Comparison of ENCODE assay signal across 29 cellular contexts in genomic region chr20:53116733-53117132, GRCh38.
"Had no signal": no experiment of that assay in that cellular context is flagged by ENCODE, and none has a peak within 500 bp of the region (broad histone marks: within the 10 kb centered on the region; RNA-seq: fewer than 3 reads in every experiment).

No MANE protein-coding gene starts in this region.

- H3K27ac Mint-ChIP-seq: stimulated activated effector memory CD8-positive, alpha-beta T cell treated with anti-CD3 and anti-CD28 coated beads, Interleukin-12 subunit alpha, Interleukin-12 subunit beta, amount 100 ng/mL, for 72 hours; stimulated activated memory B cell treated with anti-CD40 and anti-IgM and Interleukin-4, amounts not matched to agents 10 μg/mL and 1 μg/mL and 100 μg/mL, for 72 hours; stimulated activated naive B cell treated with anti-CD40 and anti-IgM and Interleukin-4, amounts not matched to agents 10 μg/mL and 1 μg/mL and 100 μg/mL, for 72 hours; stimulated activated naive CD8-positive, alpha-beta T cell treated with anti-CD3 and anti-CD28 coated beads, Interleukin-15, amount 100 ng/mL, for 72 hours; stimulated activated naive CD8-positive, alpha-beta T cell treated with anti-CD3 and anti-CD28 coated beads, Interleukin-15, Interleukin-2, amounts not matched to agents 100 ng/mL and 50 ng/mL, for 24 hours; type B pancreatic cell had no signal

- H3K36me3 Mint-ChIP-seq: stimulated activated effector memory CD8-positive, alpha-beta T cell treated with anti-CD3 and anti-CD28 coated beads, Interleukin-12 subunit alpha, Interleukin-12 subunit beta, amount 100 ng/mL, for 72 hours; stimulated activated memory B cell treated with anti-CD40 and anti-IgM and Interleukin-4, amounts not matched to agents 10 μg/mL and 1 μg/mL and 100 μg/mL, for 72 hours; stimulated activated naive B cell treated with anti-CD40 and anti-IgM and Interleukin-4, amounts not matched to agents 10 μg/mL and 1 μg/mL and 100 μg/mL, for 72 hours had no signal

- FAIRE-seq: urothelium cell line had no signal

- H3K9me3 ChIP-seq: stomach, suprapubic skin, testis, thoracic aorta, thyroid gland, tibial artery, tibial nerve, transverse colon, upper lobe of left lung, upper lobe of right lung, uterus, vagina had no signal

- H3K36me3 ChIP-seq: stomach, suprapubic skin, thoracic aorta, thyroid gland, tibial artery, tibial nerve, transverse colon, upper lobe of left lung, upper lobe of right lung, uterus, vagina had no signal

- H3K27ac ChIP-seq: stomach, suprapubic skin, testis, thoracic aorta, thyroid gland, tibial artery, tibial nerve, transverse colon, upper lobe of left lung, upper lobe of right lung, uterus, vagina had no signal

- H3K9me3 Mint-ChIP-seq: stimulated activated effector memory CD8-positive, alpha-beta T cell treated with anti-CD3 and anti-CD28 coated beads, Interleukin-12 subunit alpha, Interleukin-12 subunit beta, amount 100 ng/mL, for 72 hours; stimulated activated naive CD8-positive, alpha-beta T cell treated with anti-CD3 and anti-CD28 coated beads, Interleukin-15, Interleukin-2, amounts not matched to agents 100 ng/mL and 50 ng/mL, for 24 hours had no signal

- H3K4me3 Mint-ChIP-seq: stimulated activated effector memory CD8-positive, alpha-beta T cell treated with anti-CD3 and anti-CD28 coated beads, Interleukin-12 subunit alpha, Interleukin-12 subunit beta, amount 100 ng/mL, for 72 hours; stimulated activated memory B cell treated with anti-CD40 and anti-IgM and Interleukin-4, amounts not matched to agents 10 μg/mL and 1 μg/mL and 100 μg/mL, for 72 hours; stimulated activated naive B cell treated with anti-CD40 and anti-IgM and Interleukin-4, amounts not matched to agents 10 μg/mL and 1 μg/mL and 100 μg/mL, for 72 hours; stimulated activated naive CD8-positive, alpha-beta T cell treated with anti-CD3 and anti-CD28 coated beads, Interleukin-15, amount 100 ng/mL, for 72 hours; stimulated activated naive CD8-positive, alpha-beta T cell treated with anti-CD3 and anti-CD28 coated beads, Interleukin-15, Interleukin-2, amounts not matched to agents 100 ng/mL and 50 ng/mL, for 24 hours; type B pancreatic cell had no signal

- H3K4me1 ChIP-seq: stomach, suprapubic skin, testis, thyroid gland, tibial artery, transverse colon, upper lobe of left lung, upper lobe of right lung, uterus, vagina had no signal

- H3K27me3 Mint-ChIP-seq: type B pancreatic cell had no signal

- H3K4me1 Mint-ChIP-seq: stimulated activated effector memory CD8-positive, alpha-beta T cell treated with anti-CD3 and anti-CD28 coated beads, Interleukin-12 subunit alpha, Interleukin-12 subunit beta, amount 100 ng/mL, for 72 hours; stimulated activated memory B cell treated with anti-CD40 and anti-IgM and Interleukin-4, amounts not matched to agents 10 μg/mL and 1 μg/mL and 100 μg/mL, for 72 hours; stimulated activated naive B cell treated with anti-CD40 and anti-IgM and Interleukin-4, amounts not matched to agents 10 μg/mL and 1 μg/mL and 100 μg/mL, for 72 hours; stimulated activated naive CD8-positive, alpha-beta T cell treated with anti-CD3 and anti-CD28 coated beads, Interleukin-15, amount 100 ng/mL, for 72 hours had no signal

- H3K4me3 ChIP-seq: stomach, suprapubic skin, testis, thoracic aorta, thyroid gland, tibial artery, tibial nerve, transverse colon, upper lobe of left lung, upper lobe of right lung, uterus, vagina had no signal

- ATAC-seq: stimulated activated effector memory CD8-positive, alpha-beta T cell treated with anti-CD3 and anti-CD28 coated beads, Interleukin-12 subunit alpha, Interleukin-12 subunit beta, amount 100 ng/mL, for 72 hours; stimulated activated memory B cell treated with anti-CD40 and anti-IgM and Interleukin-4, amounts not matched to agents 10 μg/mL and 1 μg/mL and 100 μg/mL, for 72 hours; stimulated activated naive B cell treated with anti-CD40 and anti-IgM and Interleukin-4, amounts not matched to agents 10 μg/mL and 1 μg/mL and 100 μg/mL, for 72 hours; stimulated activated naive CD8-positive, alpha-beta T cell treated with anti-CD3 and anti-CD28 coated beads, Interleukin-15, amount 100 ng/mL, for 72 hours; stimulated activated naive CD8-positive, alpha-beta T cell treated with anti-CD3 and anti-CD28 coated beads, Interleukin-15, Interleukin-2, amounts not matched to agents 100 U/mL and 50 U/mL, for 24 hours; upper lobe of right lung had no signal

- H3K27me3 ChIP-seq: stomach, suprapubic skin, testis, thyroid gland, tibial artery, tibial nerve, transverse colon, upper lobe of left lung, upper lobe of right lung, uterus, vagina had no signal

- DNase-seq: stimulated activated CD4-positive, alpha-beta T cell treated with anti-CD3 and anti-CD28 coated beads, Interleukin-2, amount 100 ng/mL, for 48 hours; stimulated activated CD4-positive, alpha-beta T cell treated with anti-CD3 and anti-CD28 coated beads, Interleukin-4, amount 100 ng/mL, for 1 hour; stimulated activated CD4-positive, alpha-beta T cell treated with anti-CD3 and anti-CD28 coated beads, Interleukin-4, amount 100 ng/mL, for 24 hours; stimulated activated CD4-positive, alpha-beta T cell treated with anti-CD3 and anti-CD28 coated beads, Interleukin-4, amount 100 ng/mL, for 4 hours; stimulated activated CD8-positive, alpha-beta memory T cell treated with anti-CD3 and anti-CD28 coated beads, Interleukin-4, amount 100 ng/mL, for 48 hours; stimulated activated naive B cell treated with anti-CD40 and anti-IgM and Interleukin-4, amounts not matched to agents 10 μg/mL and 1 μg/mL and 100 μg/mL, for 72 hours; stimulated activated naive CD4-positive, alpha-beta T cell; stimulated activated naive CD4-positive, alpha-beta T cell treated with Interleukin-2 at 50 U/mL for 16 hours; stimulated activated naive CD8-positive, alpha-beta T cell treated with anti-CD3 and anti-CD28 coated beads, Interleukin-15, amount 100 ng/mL, for 72 hours; stimulated activated naive CD8-positive, alpha-beta T cell treated with anti-CD3 and anti-CD28 coated beads, Interleukin-15, Interleukin-2, amounts not matched to agents 100 U/mL and 50 U/mL, for 24 hours; stomach; substantia nigra; testis; thyroid gland; tibial artery; transverse colon; trophoblast cell; upper lobe of left lung; upper lobe of right lung; uterus had no signal
